In the genomic region with DNA sequence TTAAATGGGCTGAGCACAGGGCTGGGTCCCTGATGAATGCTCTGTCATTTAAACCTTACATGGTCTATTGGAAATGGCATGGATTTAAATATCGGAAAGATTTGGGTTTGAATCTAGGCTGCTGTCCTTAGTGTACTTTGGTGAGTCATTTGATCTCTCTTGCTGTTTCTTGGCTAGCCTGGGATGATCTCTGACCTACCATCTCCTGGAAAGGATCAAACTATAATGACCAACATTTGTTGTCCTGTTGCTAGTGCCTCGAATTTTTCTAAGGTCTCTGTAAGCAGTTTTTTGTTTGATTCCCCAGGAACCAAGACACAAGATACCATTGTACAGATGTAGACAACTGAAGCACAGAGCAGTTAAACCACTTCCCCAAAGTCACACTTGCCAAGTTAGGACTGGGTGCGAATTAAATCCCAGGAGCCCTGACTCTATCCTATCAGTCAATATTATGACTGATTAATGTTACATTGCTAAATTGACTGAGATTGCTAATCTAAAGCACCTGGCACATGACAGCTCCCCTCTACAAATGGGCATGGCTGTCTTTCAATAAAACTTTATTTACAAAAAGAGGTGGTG, we compare ENCODE assay signal across 20 cellular contexts.
"Had no signal": no experiment of that assay in that cellular context is flagged by ENCODE, and none has a peak within 500 bp of the region (broad histone marks: within the 10 kb centered on the region; RNA-seq: fewer than 3 reads in every experiment).

No MANE protein-coding gene starts in this region.

- H2AFZ ChIP-seq: parathyroid adenoma had no signal

- H3K27me3 ChIP-seq: upper lobe of right lung had no signal

- H3K27ac ChIP-seq: coronary artery, parathyroid adenoma, upper lobe of right lung had no signal

- H3K36me3 ChIP-seq: upper lobe of right lung had no signal

- H3K4me1 ChIP-seq: parathyroid adenoma, upper lobe of right lung had no signal

- H3K27ac Mint-ChIP-seq: activated B cell treated with CpG ODN at 0.5 μM for 24 hours; activated naive CD4-positive, alpha-beta T cell treated with anti-CD3 and anti-CD28 coated beads, Interleukin-2, amount 50 U/mL, for 24 hours; activated T-helper 1 cell treated with anti-CD3 and anti-CD28 coated beads, Interleukin-12 subunit alpha, Interleukin-12 subunit beta, Interleukin-2, Interleukin-4 antibody, amounts not matched to agents 30 ng/mL and 10 ng/mL and 1 ng/mL, durations not matched to agents 14 hours and 24 hours and 36 hours; memory B cell; nephron progenitor cell; T-helper 1 cell treated with Interleukin-12 subunit alpha and Interleukin-12 subunit beta and Interleukin-4 antibody, amounts not matched to agents 30 μg/mL and 1 μg/mL, for 36 hours had no signal

- H3K79me2 ChIP-seq: parathyroid adenoma had no signal

- H3K27me3 Mint-ChIP-seq: activated CD4-positive, alpha-beta T cell treated with anti-CD3 and anti-CD28 coated beads for 36 hours; activated naive CD4-positive, alpha-beta T cell treated with anti-CD3 and anti-CD28 coated beads, Interleukin-2, amount 50 U/mL, for 24 hours had no signal

- H3K4me1 Mint-ChIP-seq: activated B cell treated with CpG ODN at 0.5 μM for 24 hours, memory B cell had no signal

- DNase-seq: activated B cell treated with CpG ODN at 0.5 μM for 24 hours; activated CD4-positive, alpha-beta T cell treated with anti-CD3 and anti-CD28 coated beads, Interleukin-2, amount 50 U/mL, for 4 hours; cerebellar nuclear complex; foreskin melanocyte; hippocampal formation; nephron progenitor cell; nucleus accumbens; right cardiac atrium; stimulated activated CD4-positive, alpha-beta T cell treated with anti-CD3 and anti-CD28 coated beads, Interleukin-12 subunit alpha, Interleukin-12 subunit beta, amount 100 ng/mL, for 4 hours; upper lobe of right lung had no signal

- H3K9me3 ChIP-seq: upper lobe of right lung had no signal

- H3K4me3 Mint-ChIP-seq: activated B cell treated with CpG ODN at 0.5 μM for 24 hours; activated CD4-positive, alpha-beta T cell treated with anti-CD3 and anti-CD28 coated beads for 36 hours; activated naive CD4-positive, alpha-beta T cell treated with anti-CD3 and anti-CD28 coated beads, Interleukin-2, amount 50 U/mL, for 24 hours; activated T-helper 1 cell treated with anti-CD3 and anti-CD28 coated beads, Interleukin-12 subunit alpha, Interleukin-12 subunit beta, Interleukin-2, Interleukin-4 antibody, amounts not matched to agents 30 ng/mL and 10 ng/mL and 1 ng/mL, durations not matched to agents 14 hours and 24 hours and 36 hours; memory B cell; nephron progenitor cell had no signal

- H3K4me3 ChIP-seq: coronary artery, upper lobe of right lung had no signal

- H3K9ac ChIP-seq: parathyroid adenoma had no signal

- H3K36me3 Mint-ChIP-seq: memory B cell had no signal

- FAIRE-seq: astrocyte, bronchial epithelial cell, endometrium had no signal

- H3K9me3 Mint-ChIP-seq: activated B cell treated with CpG ODN at 0.5 μM for 24 hours; activated naive CD4-positive, alpha-beta T cell treated with anti-CD3 and anti-CD28 coated beads, Interleukin-2, amount 50 U/mL, for 24 hours; activated T-helper 1 cell treated with anti-CD3 and anti-CD28 coated beads, Interleukin-12 subunit alpha, Interleukin-12 subunit beta, Interleukin-2, Interleukin-4 antibody, amounts not matched to agents 30 ng/mL and 10 ng/mL and 1 ng/mL, durations not matched to agents 14 hours and 24 hours and 36 hours; nephron progenitor cell had no signal

- ATAC-seq: right cardiac atrium, upper lobe of right lung had no signal
